ENCODE assay signal across 22 cellular contexts in genomic region chr1:43542515-43543458, GRCh38. TPM values are rescaled to one million over a fixed set of nuclear protein-coding genes. Genes with fewer than 3 reads are reported as not detected.
DNase-seq lines count a peak whose midpoint lies in the region; ATAC-seq and TF ChIP-seq lines count a peak whose summit lies in the region.
"Had no signal": no experiment of that assay in that cellular context is flagged by ENCODE, and none has a peak within 500 bp of the region (broad histone marks: within the 10 kb centered on the region; RNA-seq: fewer than 3 reads in every experiment).

No MANE protein-coding gene starts in this region.

- H3K9me3 Mint-ChIP-seq in progenitor cell of endocrine pancreas (ENCODE audit: low read depth), result no peaks in the 10 kb centered on the region
- no peaks in the 10 kb centered on the region for H3K9me3 Mint-ChIP-seq in type B pancreatic cell
- no peaks in the 10 kb centered on the region for H3K9me3 Mint-ChIP-seq in effector memory CD8-positive, alpha-beta T cell
- H3K9me3 Mint-ChIP-seq: activated CD4-positive, alpha-beta memory T cell treated with anti-CD3 and anti-CD28 coated beads for 36 hours; naive thymus-derived CD8-positive, alpha-beta T cell; stimulated activated memory B cell treated with anti-CD40 and anti-IgM and Interleukin-4, amounts not matched to agents 10 μg/mL and 1 μg/mL and 100 μg/mL, for 72 hours had no signal

- H3K4me3 ChIP-seq in hepatocyte, result no peak overlapping the region
- H3K4me3 ChIP-seq: lower lobe of right lung, SJCRH30 had no signal

- no peaks in the 10 kb centered on the region for H3K27me3 ChIP-seq in hepatocyte
- H3K27me3 ChIP-seq: BE2C, SJCRH30 had no signal

- peaks cover 23% of the 10 kb centered on the region for H3K36me3 Mint-ChIP-seq in progenitor cell of endocrine pancreas (ENCODE audit: insufficient read depth)
- H3K36me3 Mint-ChIP-seq in type B pancreatic cell, result peaks cover 31% of the 10 kb centered on the region
- H3K36me3 Mint-ChIP-seq in effector memory CD8-positive, alpha-beta T cell (ENCODE audit: insufficient read depth), result peaks cover 6% of the 10 kb centered on the region
- H3K36me3 Mint-ChIP-seq: activated CD4-positive, alpha-beta memory T cell treated with anti-CD3 and anti-CD28 coated beads for 36 hours; naive thymus-derived CD8-positive, alpha-beta T cell; stimulated activated memory B cell treated with anti-CD40 and anti-IgM and Interleukin-4, amounts not matched to agents 10 μg/mL and 1 μg/mL and 100 μg/mL, for 72 hours had no signal

- H2AFZ ChIP-seq in hepatocyte, result no peak overlapping the region

- DNase-seq in caudate nucleus (lab: John Stamatoyannopoulos, UW) (no peak), hepatocyte (ENCODE audit: low spot score) (no peak), progenitor cell of endocrine pancreas (ENCODE audit: low spot score, unreplicated experiment) (no peak), type B pancreatic cell (ENCODE audit: extremely low spot score, unreplicated experiment) (no peak), NCI-H1092 treated with DMSO at 0.1 percent for 48 hours (lab: John Stamatoyannopoulos, UW) (no peak), NCI-H2029 treated with DMSO at 0.1 percent for 48 hours (lab: John Stamatoyannopoulos, UW) (no peak)
- DNase-seq in effector memory CD8-positive, alpha-beta T cell, result no peak
- DNase-seq: activated CD4-positive, alpha-beta memory T cell treated with anti-CD3 and anti-CD28 coated beads for 36 hours; activated naive CD4-positive, alpha-beta T cell treated with Interleukin-2 at 50 U/mL for 16 hours; BE2C; erythroblast; NCI-H1048; NCI-H2107; NCI-H524; SJCRH30; T-helper 17 cell; WERI-Rb-1 had no signal

- H4K20me1 ChIP-seq in hepatocyte (ENCODE audit: insufficient read depth, poor library complexity, severe bottlenecking), result no peaks in the 10 kb centered on the region

- H3K27me3 Mint-ChIP-seq in progenitor cell of endocrine pancreas (no peaks in the 10 kb centered on the region), type B pancreatic cell (no peaks in the 10 kb centered on the region)
- H3K27me3 Mint-ChIP-seq in effector memory CD8-positive, alpha-beta T cell, result peaks cover 0 to 26% of the 10 kb centered on the region in 2 donors

- H3K4me1 Mint-ChIP-seq in progenitor cell of endocrine pancreas (ENCODE audit: low read depth), result peaks cover 71% of the 10 kb centered on the region
- H3K4me1 Mint-ChIP-seq in type B pancreatic cell (ENCODE audit: unreplicated experiment), result peaks cover 71% of the 10 kb centered on the region
- no peaks in the 10 kb centered on the region for H3K4me1 Mint-ChIP-seq in effector memory CD8-positive, alpha-beta T cell (ENCODE audit: low read depth in 2 of 2)

- H3K27ac Mint-ChIP-seq in progenitor cell of endocrine pancreas (peak overlapping the region; percentile 73), type B pancreatic cell (peak overlapping the region; percentile 36)
- H3K27ac Mint-ChIP-seq in effector memory CD8-positive, alpha-beta T cell, result no peak overlapping the region
- H3K27ac Mint-ChIP-seq: activated CD4-positive, alpha-beta memory T cell treated with anti-CD3 and anti-CD28 coated beads for 36 hours; naive thymus-derived CD8-positive, alpha-beta T cell; stimulated activated memory B cell treated with anti-CD40 and anti-IgM and Interleukin-4, amounts not matched to agents 10 μg/mL and 1 μg/mL and 100 μg/mL, for 72 hours; T-helper 17 cell had no signal

- 95% methylated on average over 15 of the region's 15 CpGs for WGBS in hepatocyte (ENCODE audit: low lambda C conversion rate, missing lambda C conversion rate)

- peaks cover 80% of the 10 kb centered on the region for H3K79me2 ChIP-seq in hepatocyte

- no peaks in the 10 kb centered on the region for H3K9me3 ChIP-seq in hepatocyte (ENCODE audit: low read depth)
- H3K9me3 ChIP-seq: BE2C, lower lobe of right lung, SJCRH30 had no signal

- ATAC-seq in effector memory CD8-positive, alpha-beta T cell (replicated peaks), result no peak
- ATAC-seq: HCT116; naive thymus-derived CD8-positive, alpha-beta T cell; stimulated activated memory B cell treated with anti-CD40 and anti-IgM and Interleukin-4, amounts not matched to agents 10 μg/mL and 1 μg/mL and 100 μg/mL, for 72 hours; T-helper 17 cell had no signal

- H3K4me3 Mint-ChIP-seq in progenitor cell of endocrine pancreas (ENCODE audit: low read depth) (no peak overlapping the region), type B pancreatic cell (no peak overlapping the region)
- no peak overlapping the region for H3K4me3 Mint-ChIP-seq in effector memory CD8-positive, alpha-beta T cell
- H3K4me3 Mint-ChIP-seq: activated CD4-positive, alpha-beta memory T cell treated with anti-CD3 and anti-CD28 coated beads for 36 hours; naive thymus-derived CD8-positive, alpha-beta T cell; stimulated activated memory B cell treated with anti-CD40 and anti-IgM and Interleukin-4, amounts not matched to agents 10 μg/mL and 1 μg/mL and 100 μg/mL, for 72 hours; T-helper 17 cell had no signal

- TF ChIP-seq CTCF in hepatocyte (IDR thresholded peaks at IDR 0.05; ENCODE audit: poor library complexity), result no peak
- no peak for TF ChIP-seq CTCF in progenitor cell of endocrine pancreas (IDR thresholded peaks at IDR 0.05; ENCODE audit: unreplicated experiment)
- no peak for TF ChIP-seq CTCF in type B pancreatic cell (conservative IDR thresholded peaks at IDR 0.05)

- no peaks in the 10 kb centered on the region for H3K36me3 ChIP-seq in hepatocyte (replicated peaks; ENCODE audit: insufficient read depth, low read depth)
- H3K36me3 ChIP-seq: BE2C, lower lobe of right lung had no signal

- H3K27ac ChIP-seq in caudate nucleus (ENCODE audit: low read depth, low read length) (peak overlapping the region; percentile 95), hepatocyte (peak overlapping the region; percentile 86)
- H3K27ac ChIP-seq: KMS-11, SJCRH30, WERI-Rb-1 had no signal

- no peak overlapping the region for H3K4me2 ChIP-seq in hepatocyte
- H3K4me2 ChIP-seq: KMS-11 had no signal

- H3K9me2 ChIP-seq in hepatocyte (replicated peaks; ENCODE audit: insufficient read depth), result no peaks in the 10 kb centered on the region

- peaks cover 59% of the 10 kb centered on the region for H3K4me1 ChIP-seq in hepatocyte (ENCODE audit: insufficient read depth)
- H3K4me1 ChIP-seq: SJCRH30 had no signal

RNA-seq across cellular contexts. Expression of gene PTPRF, which starts 12.1 kb away (rescaled TPM):
- 75.7 and 115 TPM in 2 replicates for total RNA-seq in hepatocyte
- 84.6 and 96.0 TPM in 2 replicates for polyA plus RNA-seq in hepatocyte
- total RNA-seq in progenitor cell of endocrine pancreas, result 482 and 520 TPM in 2 replicates
- total RNA-seq in type B pancreatic cell (ENCODE audit: low replicate concordance), result 260 and 507 TPM in 2 replicates
- polyA plus RNA-seq: naive thymus-derived CD8-positive, alpha-beta T cell had no signal

Comparison
In these comparisons a context has a peak if more than half of its experiments do, and no peak if none do; other contexts are left out.
1. H3K27ac Mint-ChIP-seq: peak in progenitor cell of endocrine pancreas (single experiment) and type B pancreatic cell (single experiment); none in effector memory CD8-positive, alpha-beta T cell (0 of 2).